ENCODE assay signal across 8 cellular contexts in genomic region chr5:1536298-1537165, GRCh38. TPM values are rescaled to one million over a fixed set of nuclear protein-coding genes. Genes with fewer than 3 reads are reported as not detected.
DNase-seq lines count a peak whose midpoint lies in the region; ATAC-seq, FAIRE-seq and TF ChIP-seq lines count a peak whose summit lies in the region.

No MANE protein-coding gene starts in this region.

- H3K27me3 Mint-ChIP-seq in T-cell, result no peaks in the 10 kb centered on the region
- peaks cover 0 to 38% (median 0%) of the 10 kb centered on the region in 5 donors for H3K27me3 Mint-ChIP-seq in naive thymus-derived CD4-positive, alpha-beta T cell

- peak; percentile 93 for FAIRE-seq in GM12878 (lab: Jason Lieb, UNC)

- TF ChIP-seq CTCF in GM12878 (IDR thresholded peaks at IDR 0.05 in 2 of 3, conservative IDR thresholded peaks at IDR 0.05 in 1 of 3; ENCODE audit: control insufficient read depth in 2 of 3, extremely low read depth in 1 of 3, insufficient read depth in 1 of 3, low read depth in 3 of 3, low read length in 3 of 3) (no peak), tibial nerve (IDR thresholded peaks at IDR 0.05) (no peak)

- peak overlapping the region; percentile 79 for H2AFZ ChIP-seq in GM12878 (ENCODE audit: control insufficient read depth, low read depth, low read length)

- peaks cover 27 to 37% (median 27%) of the 10 kb centered on the region in 3 donors for H3K4me1 Mint-ChIP-seq in T-cell
- H3K4me1 Mint-ChIP-seq in naive thymus-derived CD4-positive, alpha-beta T cell, result peaks cover 19 to 37% (median 30%) of the 10 kb centered on the region in 7 donors

- SMC1A ChIA-PET in GM12878 (lab: Charles Lee; ENCODE audit: uncharacterized antibody, unreplicated experiment), result interaction anchor here (0.9 to 4.2 kb wide), 11 partner anchors 9 to 221 kb away, joined by 3 to 20 read pairs (median 7); no protein-coding TSS in a partner anchor

- POLR2A ChIA-PET in T-cell (lab: Charles Lee) (interaction anchor here in 1 of 2 donors (0.5 kb wide), 1 partner anchor 16 kb away, joined by 3 read pairs; no protein-coding TSS in a partner anchor), GM12878 (lab: Charles Lee) (interaction anchor here (0.5 to 2.3 kb wide), 13 partner anchors 11 to 194 kb away, joined by 3 to 11 read pairs (median 3); partner anchors contain the start of gene LPCAT1)
- POLR2A ChIA-PET in naive thymus-derived CD4-positive, alpha-beta T cell (lab: Charles Lee), result interaction anchor here (0.6 to 3.3 kb wide), 9 partner anchors 8 to 1119 kb away, joined by 3 to 21 read pairs (median 4); partner anchors contain the start of gene LPCAT1

- CTCF ChIA-PET in T-cell (lab: Charles Lee) (interaction anchor here in 1 of 2 donors (0.6 kb wide), 1 partner anchor 20 kb away, joined by 3 read pairs; no protein-coding TSS in a partner anchor), GM12878 (lab: Yijun Ruan, JAX) (interaction anchor here (0.7 to 2.3 kb wide), 12 partner anchors 12 to 634 kb away, joined by 3 to 9 read pairs (median 3); partner anchors contain the start of gene LPCAT1)
- CTCF ChIA-PET in naive thymus-derived CD4-positive, alpha-beta T cell (lab: Charles Lee), result interaction anchor here (0.6 to 1.5 kb wide), 4 partner anchors 10 to 109 kb away, joined by 3 to 4 read pairs (median 3); no protein-coding TSS in a partner anchor

- peak; percentile 63 for TF ChIP-seq POLR2A in GM12878 (IDR thresholded peaks at IDR 0.05; ENCODE audit: low read depth, low read length)
- TF ChIP-seq POLR2A in tibial nerve (IDR thresholded peaks at IDR 0.05), result no peak

- peak overlapping the region; percentile 90 to 96 for H3K27ac Mint-ChIP-seq in T-cell
- peak overlapping the region; percentile 81 to 94 (median 91) for H3K27ac Mint-ChIP-seq in naive thymus-derived CD4-positive, alpha-beta T cell

- H3K4me2 ChIP-seq in GM12878 (ENCODE audit: control insufficient read depth, insufficient read depth), result peak overlapping the region; percentile 88

- no TSS peak for BruUV-seq in GM12878 (replicated peaks; lab: Mats Ljungman, UMichigan)

- H3K36me3 ChIP-seq in GM12878 (ENCODE audit: control insufficient read depth in 2 of 2, insufficient read depth in 2 of 2, low read length in 1 of 2) (no peaks in the 10 kb centered on the region), tibial nerve (no peaks in the 10 kb centered on the region)
- H3K36me3 ChIP-seq in naive thymus-derived CD4-positive, alpha-beta T cell (ENCODE audit: control insufficient read depth in 2 of 3, insufficient read depth in 3 of 3, low read length in 3 of 3), result no peaks in the 10 kb centered on the region

- H3K9me3 ChIP-seq in GM12878 (replicated peaks; ENCODE audit: control insufficient read depth, insufficient read depth, low read length), result no peaks in the 10 kb centered on the region; the same call in 2 of the 3 replicates
- H3K9me3 ChIP-seq in naive thymus-derived CD4-positive, alpha-beta T cell (ENCODE audit: control insufficient read depth in 2 of 3, low read length in 3 of 3), result peaks cover 0 to 3% (median 0%) of the 10 kb centered on the region in 3 experiments
- no peaks in the 10 kb centered on the region for H3K9me3 ChIP-seq in tibial nerve

- H3K27me3 ChIP-seq in GM12878 (replicated peaks in 1 of 2; ENCODE audit: control insufficient read depth in 2 of 2, insufficient read depth in 2 of 2, low read length in 1 of 2), result no peaks in the 10 kb centered on the region
- H3K27me3 ChIP-seq in naive thymus-derived CD4-positive, alpha-beta T cell (ENCODE audit: control insufficient read depth in 2 of 2, insufficient read depth in 2 of 2, low read length in 2 of 2), result no peaks in the 10 kb centered on the region
- no peaks in the 10 kb centered on the region for H3K27me3 ChIP-seq in tibial nerve

- peak overlapping the region; percentile 54 for H3K27ac ChIP-seq in GM12878 (ENCODE audit: control insufficient read depth, insufficient read depth)
- H3K27ac ChIP-seq in naive thymus-derived CD4-positive, alpha-beta T cell (ENCODE audit: low read depth, low read length), result peak overlapping the region; percentile 75
- peak overlapping the region in 3 of 4 donors; percentile 3 to 60 (median 57) for H3K27ac ChIP-seq in tibial nerve

- TF ChIP-seq EP300 in GM12878 (IDR thresholded peaks at IDR 0.05; ENCODE audit: borderline replicate concordance in 1 of 2, control insufficient read depth in 1 of 2, low read depth in 2 of 2, low read length in 2 of 2) (no peak), tibial nerve (IDR thresholded peaks at IDR 0.05) (no peak)

- H3K9ac ChIP-seq in GM12878 (ENCODE audit: control insufficient read depth, insufficient read depth, low read length), result peak overlapping the region; percentile 60

- peak; percentile 38 to 77 (median 64) for DNase-seq in T-cell
- DNase-seq in GM12878 (ENCODE audit: low read depth, low spot score), result peak; percentile 72
- DNase-seq in naive thymus-derived CD4-positive, alpha-beta T cell, result peak; percentile 25 to 72 (median 61)
- DNase-seq in tibial nerve (ENCODE audit: low spot score in 2 of 2), result peak in 1 of 2 donors; percentile 22
- DNase-seq in NCI-H1048 (lab: John Stamatoyannopoulos, UW), result no peak
- DNase-seq in superior temporal gyrus (ENCODE audit: extremely low spot score), result no peak

- in situ Hi-C loops in GM12878 (cut with MboI), result no loop called here

- intact Hi-C loops in GM12878 (cut with micrococcal nuclease; ENCODE audit: unreplicated experiment), result loop anchor here (2.0 to 5.0 kb wide), 2 partner anchors 48 to 56 kb away; no protein-coding TSS in a partner anchor
- intact Hi-C loops in naive thymus-derived CD4-positive, alpha-beta T cell (cut with micrococcal nuclease), result loop anchor here (1.0 to 5.0 kb wide), 5 partner anchors 12 to 266 kb away; partner anchors contain the start of gene NDUFS6 (in 1 of the 2)

- no peaks in the 10 kb centered on the region for H3K9me3 Mint-ChIP-seq in T-cell
- H3K9me3 Mint-ChIP-seq in naive thymus-derived CD4-positive, alpha-beta T cell, result peaks cover 0 to 3% (median 0%) of the 10 kb centered on the region in 11 donors

- no peaks in the 10 kb centered on the region for H4K20me1 ChIP-seq in GM12878 (ENCODE audit: control insufficient read depth, insufficient read depth)

- peaks cover 9% of the 10 kb centered on the region; the same call in 1 of the 2 replicates for H3K4me1 ChIP-seq in GM12878 (ENCODE audit: control insufficient read depth, insufficient read depth, low read length)
- peaks cover 11 to 22% of the 10 kb centered on the region in 2 donors for H3K4me1 ChIP-seq in naive thymus-derived CD4-positive, alpha-beta T cell (ENCODE audit: control insufficient read depth in 2 of 2, insufficient read depth in 2 of 2, low read length in 2 of 2)
- peaks cover 0 to 17% (median 6%) of the 10 kb centered on the region in 4 donors for H3K4me1 ChIP-seq in tibial nerve

- RAD21 ChIA-PET in GM12878 (lab: Charles Lee; ENCODE audit: unreplicated experiment), result interaction anchor here (0.8 to 2.4 kb wide), 11 partner anchors 10 to 56 kb away, joined by 3 to 18 read pairs (median 4); partner anchors contain the start of gene LPCAT1

- no peaks in the 10 kb centered on the region for H3K79me2 ChIP-seq in GM12878 (ENCODE audit: control insufficient read depth, insufficient read depth, low read length)

- peak overlapping the region; percentile 65 to 79 (median 75) for H3K4me3 Mint-ChIP-seq in T-cell
- H3K4me3 Mint-ChIP-seq in naive thymus-derived CD4-positive, alpha-beta T cell, result peak overlapping the region; percentile 71 to 90 (median 82)

- 1% methylated on average over 9 of the region's 9 CpGs for whole genome bisulfite sequencing in GM12878 (ENCODE audit: insufficient coverage, insufficient replicate concordance, low lambda C conversion rate, missing lambda C conversion rate)
- 70 to 72% methylated on average over 9 of the region's 9 CpGs for whole genome bisulfite sequencing in tibial nerve, 2 donors

- H3K4me3 ChIP-seq in GM12878, result peak overlapping the region; percentile 41
- H3K4me3 ChIP-seq in naive thymus-derived CD4-positive, alpha-beta T cell (ENCODE audit: low read length), result peak overlapping the region; percentile 59
- H3K4me3 ChIP-seq in tibial nerve, result peak overlapping the region in 2 of 4 donors; percentile 33 to 34

- no peak for TF ChIP-seq RAD21 in GM12878 (IDR thresholded peaks at IDR 0.05; ENCODE audit: insufficient read depth, low read depth, low read length)

- H3K36me3 Mint-ChIP-seq in T-cell, result no peaks in the 10 kb centered on the region
- peaks cover 0 to 2% (median 0%) of the 10 kb centered on the region in 5 donors for H3K36me3 Mint-ChIP-seq in naive thymus-derived CD4-positive, alpha-beta T cell

- peak; percentile 99 for ATAC-seq in GM18517 (IDR thresholded peaks at IDR 0.05; ENCODE audit: unreplicated experiment)
- peak; percentile 79 for ATAC-seq in HG02970 (IDR thresholded peaks at IDR 0.05; ENCODE audit: low FRiP score, unreplicated experiment)
- peak; percentile 98 to 99 (median 98) for ATAC-seq in T-cell (replicated peaks in 1 of 4)
- ATAC-seq in GM12878, result peak; percentile 99
- peak; percentile 97 for ATAC-seq in naive thymus-derived CD4-positive, alpha-beta T cell

TF ChIP-seq in GM12878, 131 proteins besides CTCF, POLR2A, EP300 and RAD21 (continues in another document):
- TF ChIP-seq ESRRA (IDR thresholded peaks at IDR 0.05; ENCODE audit: low read length), result no peak
- no peak for TF ChIP-seq CHD2 (IDR thresholded peaks at IDR 0.05; ENCODE audit: borderline replicate concordance, low read depth, low read length)
- TF ChIP-seq MAX (IDR thresholded peaks at IDR 0.05; ENCODE audit: low read depth, low read length), result no peak

RNA-seq across cellular contexts. Expression of gene LPCAT1, which starts 12.8 kb away (rescaled TPM):
- total RNA-seq in T-cell, result 10 to 100 TPM; 27.9 to 57.7 (median 50.3) TPM
- 365 and 373 TPM in 2 replicates for total RNA-seq in GM12878 (2013; cell fraction: nucleolus; rRNA removed)
- 67.6 and 74.7 TPM in 2 replicates for total RNA-seq in GM12878 (2014; rRNA removed)
- 58.9 and 59.4 TPM in 2 replicates for total RNA-seq in GM12878 (2014; rRNA removed; fragmentation: Illumina TruSeq; extraction: Trizol)
- total RNA-seq in GM12878 (2021), result 109 TPM in 2 replicates
- polyA plus RNA-seq in GM12878 (2011; ENCODE audit: low read depth), result 26.1 TPM
- 63.6 and 70.6 TPM in 2 replicates for polyA plus RNA-seq in GM12878 (2011; rRNA removed)
- 70.3 and 92.5 TPM in 2 replicates for polyA plus RNA-seq in GM12878 (2011; cell fraction: cytosol; rRNA removed)
- polyA plus RNA-seq in GM12878 (2011; cell fraction: nucleus; rRNA removed), result 197 and 246 TPM in 2 replicates
- polyA plus RNA-seq in GM12878 (2012), result 41.3 and 58.7 TPM in 2 replicates
- 84.5 and 93.5 TPM in 2 replicates for polyA plus RNA-seq in GM12878 (2014; fragmentation: Illumina TruSeq; extraction: Trizol)
- polyA plus RNA-seq in GM12878 (2014; fragmentation: Nextera tagmentation; extraction: Ambion mirVana), result 1 to 10 TPM; 2.3 to 7.0 TPM
- polyA plus RNA-seq in GM12878 (2014; rRNA removed), result 94.1 and 94.8 TPM in 2 replicates
- 10 to 100 TPM; 60.2 to 82.4 TPM for polyA plus RNA-seq in GM12878 (2016; fragmentation: Nextera tagmentation; extraction: Ambion mirVana)
- polyA minus RNA-seq in GM12878 (2011; rRNA and poly(A)+ RNA removed), result 43.1 and 54.4 TPM in 2 replicates
- polyA minus RNA-seq in GM12878 (2011; cell fraction: cytosol; rRNA and poly(A)+ RNA removed), result 25.0 and 34.6 TPM in 2 replicates
- polyA minus RNA-seq in GM12878 (2011; cell fraction: nucleus; rRNA and poly(A)+ RNA removed), result 71.8 and 93.6 TPM in 2 replicates
- 10 to 100 TPM; 29.4 to 89.4 (median 49.7) TPM for total RNA-seq in naive thymus-derived CD4-positive, alpha-beta T cell
- polyA plus RNA-seq in naive thymus-derived CD4-positive, alpha-beta T cell, result 10 to 100 TPM in 1 of 2 donors, 1 to 10 TPM in 1; 9.9 to 23.5 TPM
- total RNA-seq in tibial nerve, result 10 to 100 TPM; 23.4 to 45.3 (median 26.8) TPM

Comparison
In these comparisons a context has a peak if more than half of its experiments do, and no peak if none do; other contexts are left out.
1. DNase-seq: peak in T-cell (34 of 34), GM12878 (single experiment) and naive thymus-derived CD4-positive, alpha-beta T cell (9 of 9); none in NCI-H1048 (single experiment) and superior temporal gyrus (single experiment).
2. Peak in every context shown above with its lines, with median percentiles within 50 percentile points of each other: ATAC-seq and H3K27ac ChIP-seq.